16 cellular contexts compared by ENCODE assay signal in genomic region chr10:1208376-1209311, GRCh38.
"Had no signal": no experiment of that assay in that cellular context is flagged by ENCODE, and none has a peak within 500 bp of the region (broad histone marks: within the 10 kb centered on the region; RNA-seq: fewer than 3 reads in every experiment).

No MANE protein-coding gene starts in this region.

- H3K27ac Mint-ChIP-seq: activated CD4-positive, alpha-beta T cell treated with anti-CD3 and anti-CD28 coated beads for 36 hours; activated naive CD4-positive, alpha-beta T cell treated with anti-CD3 and anti-CD28 coated beads for 36 hours; stimulated activated naive B cell treated with anti-CD40 and anti-IgM and Interleukin-4, amounts not matched to agents 10 μg/mL and 1 μg/mL and 100 μg/mL, for 72 hours had no signal

- H3K36me3 Mint-ChIP-seq: naive thymus-derived CD8-positive, alpha-beta T cell; stimulated activated naive B cell treated with anti-CD40 and anti-IgM and Interleukin-4, amounts not matched to agents 10 μg/mL and 1 μg/mL and 100 μg/mL, for 72 hours had no signal

- DNase-seq: activated CD4-positive, alpha-beta T cell treated with anti-CD3 and anti-CD28 coated beads for 36 hours; activated CD4-positive, alpha-beta T cell treated with anti-CD3 and anti-CD28 coated beads, Interleukin-2, amount 50 U/mL, for 4 hours; activated naive CD4-positive, alpha-beta T cell treated with anti-CD3 and anti-CD28 coated beads for 36 hours; activated T-cell treated with anti-CD3 and anti-CD28 coated beads, Interleukin-2, amount 50 U/mL, for 48 hours; amygdala; heart right ventricle; small intestine; stimulated activated CD4-positive, alpha-beta T cell treated with anti-CD3 and anti-CD28 coated beads, Interleukin-15, amount 100 ng/mL, for 24 hours; stimulated activated naive B cell treated with anti-CD40 and anti-IgM and Interleukin-4, amounts not matched to agents 10 μg/mL and 1 μg/mL and 100 μg/mL, for 72 hours; T-helper 1 cell; T-helper 9 cell; testis; trophoblast cell had no signal

- H3K9me3 ChIP-seq: heart right ventricle, testis, vagina had no signal

- H3K4me3 Mint-ChIP-seq: activated CD4-positive, alpha-beta T cell treated with anti-CD3 and anti-CD28 coated beads for 36 hours; activated naive CD4-positive, alpha-beta T cell treated with anti-CD3 and anti-CD28 coated beads for 36 hours; naive thymus-derived CD8-positive, alpha-beta T cell; stimulated activated naive B cell treated with anti-CD40 and anti-IgM and Interleukin-4, amounts not matched to agents 10 μg/mL and 1 μg/mL and 100 μg/mL, for 72 hours had no signal

- ATAC-seq: activated CD4-positive, alpha-beta T cell treated with anti-CD3 and anti-CD28 coated beads for 36 hours; naive thymus-derived CD8-positive, alpha-beta T cell; sciatic nerve had no signal

- H3K27me3 ChIP-seq: testis, vagina had no signal

- H3K4me1 Mint-ChIP-seq: activated CD4-positive, alpha-beta T cell treated with anti-CD3 and anti-CD28 coated beads for 36 hours; stimulated activated naive B cell treated with anti-CD40 and anti-IgM and Interleukin-4, amounts not matched to agents 10 μg/mL and 1 μg/mL and 100 μg/mL, for 72 hours had no signal

- H3K36me3 ChIP-seq: heart right ventricle, vagina had no signal

- H3K4me3 ChIP-seq: heart right ventricle, testis, vagina had no signal

- H3K9me3 Mint-ChIP-seq: activated naive CD4-positive, alpha-beta T cell treated with anti-CD3 and anti-CD28 coated beads for 36 hours had no signal

- H3K27ac ChIP-seq: heart right ventricle, testis, vagina had no signal

- H3K4me1 ChIP-seq: heart right ventricle, testis, vagina had no signal
